In genomic region chr4:31275906-31276305, GRCh38 we compare ENCODE assay signal across 22 cellular contexts.
DNase-seq lines count a peak whose midpoint lies in the region; ATAC-seq and TF ChIP-seq lines count a peak whose summit lies in the region.
"Had no signal": no experiment of that assay in that cellular context is flagged by ENCODE, and none has a peak within 500 bp of the region (broad histone marks: within the 10 kb centered on the region; RNA-seq: fewer than 3 reads in every experiment).

No MANE protein-coding gene starts in this region.

- no peak overlapping the region for H3K4me2 ChIP-seq in mesendoderm (ENCODE audit: low read length)
- H3K4me2 ChIP-seq: BLaER1, PC-9 had no signal

- in situ Hi-C loops in HAP-1 (cut with MboI; ENCODE audit: low sequenced_read_pairs): no loop called here

- H4K5ac ChIP-seq in mesendoderm (ENCODE audit: low read length): no peak overlapping the region

- no peak overlapping the region for H3K4me3 ChIP-seq in HAP-1
- no peak overlapping the region for H3K4me3 ChIP-seq in mesendoderm (ENCODE audit: low read length)
- H3K4me3 ChIP-seq in ascending aorta: no peak overlapping the region
- H3K4me3 ChIP-seq: BLaER1, K562, PC-9, SJSA1 had no signal

- no peaks in the 10 kb centered on the region for H3K27me3 ChIP-seq in HAP-1 (ENCODE audit: low read depth)
- H3K27me3 ChIP-seq in mesendoderm (ENCODE audit: insufficient read depth, low read length, poor library complexity): no peaks in the 10 kb centered on the region
- no peaks in the 10 kb centered on the region for H3K27me3 ChIP-seq in ascending aorta
- H3K27me3 ChIP-seq: BLaER1, SJSA1 had no signal

- no peak overlapping the region for H2BK5ac ChIP-seq in mesendoderm (ENCODE audit: low read length)

- H3K4me1 ChIP-seq in HAP-1 (no peaks in the 10 kb centered on the region; the same call in 1 of the 2 replicates), mesendoderm (ENCODE audit: control insufficient read depth, low read depth, low read length) (no peaks in the 10 kb centered on the region), ascending aorta (no peaks in the 10 kb centered on the region)
- H3K4me1 ChIP-seq: BLaER1, SJSA1 had no signal

- no peak overlapping the region for H2BK15ac ChIP-seq in mesendoderm (replicated peaks; ENCODE audit: low read depth)

- no peaks in the 10 kb centered on the region for H3K9me3 ChIP-seq in HAP-1
- H3K9me3 ChIP-seq in ascending aorta: no peaks in the 10 kb centered on the region
- H3K9me3 ChIP-seq: BLaER1, SJSA1 had no signal

- no peak overlapping the region for H4K8ac ChIP-seq in mesendoderm (ENCODE audit: low read depth, low read length)

- intact Hi-C loops in ascending aorta (cut with DNase I): no loop called here

- H3K4ac ChIP-seq in mesendoderm (ENCODE audit: low read depth, low read length): no peak overlapping the region

- no peaks in the 10 kb centered on the region for H3K36me3 ChIP-seq in HAP-1 (replicated peaks)
- H3K36me3 ChIP-seq in mesendoderm (ENCODE audit: control insufficient read depth, insufficient read depth, low read length): no peaks in the 10 kb centered on the region
- no peaks in the 10 kb centered on the region for H3K36me3 ChIP-seq in ascending aorta
- H3K36me3 ChIP-seq: BLaER1, SJSA1 had no signal

- H2BK120ac ChIP-seq in mesendoderm (ENCODE audit: low read depth, low read length): no peak overlapping the region

- peak; percentile 12 to 84 for DNase-seq in HAP-1 (ENCODE audit: low spot score in 2 of 2)
- DNase-seq in NCI-H1105 treated with DMSO at 0.1 percent for 48 hours (lab: John Stamatoyannopoulos, UW): peak; percentile 67
- peak; percentile 5 for DNase-seq in NCI-H69 (lab: John Stamatoyannopoulos, UW)
- DNase-seq in mesendoderm: peak; percentile 10
- no peak for DNase-seq in activated naive CD4-positive, alpha-beta T cell treated with Interleukin-2 at 50 U/mL for 16 hours
- DNase-seq in ascending aorta (ENCODE audit: low spot score in 2 of 2): no peak
- DNase-seq: CD4-positive, CD25-positive, alpha-beta regulatory T cell; DMS153; DND-41; Kasumi-1; MV-4-11; NCI-H187; NCI-H2107; NCI-H226; NCI-H510A; PC-9; Right ventricle myocardium superior; T-helper 2 cell had no signal

- H3K27ac ChIP-seq in mesendoderm (ENCODE audit: low read depth, low read length) (no peak overlapping the region), ascending aorta (no peak overlapping the region)
- H3K27ac ChIP-seq: BLaER1, PC-9, SJSA1 had no signal

- ATAC-seq in GM21576 (IDR thresholded peaks at IDR 0.05; ENCODE audit: unreplicated experiment): no peak
- ATAC-seq: K562 had no signal

- H3K56ac ChIP-seq in mesendoderm (ENCODE audit: low read length): no peak overlapping the region

- no peak overlapping the region for H3K23ac ChIP-seq in mesendoderm (ENCODE audit: low read length)

- TF ChIP-seq CTCF in ascending aorta (IDR thresholded peaks at IDR 0.05): no peak

- no peak overlapping the region for H3K9ac ChIP-seq in mesendoderm (ENCODE audit: low read length)
- H3K9ac ChIP-seq: BLaER1 had no signal

- no peak overlapping the region for H3K18ac ChIP-seq in mesendoderm (ENCODE audit: low read length)

- H2AK5ac ChIP-seq in mesendoderm (ENCODE audit: low read length): no peak overlapping the region

- no peaks in the 10 kb centered on the region for H3K79me2 ChIP-seq in mesendoderm (ENCODE audit: control insufficient read depth, insufficient read depth, low read length)

- H3K79me1 ChIP-seq in mesendoderm (ENCODE audit: low read length): no peaks in the 10 kb centered on the region

Comparison
In these comparisons a context has a peak if more than half of its experiments do, and no peak if none do; other contexts are left out.
1. DNase-seq: peak in HAP-1 (2 of 2), NCI-H1105 treated with DMSO at 0.1 percent for 48 hours (single experiment), NCI-H69 (single experiment) and mesendoderm (single experiment); none in activated naive CD4-positive, alpha-beta T cell treated with Interleukin-2 at 50 U/mL for 16 hours (single experiment) and ascending aorta (0 of 2).